ENCODE assay signal across 8 cellular contexts in genomic region chr22:36757608-36758220, GRCh38. TPM values are rescaled to one million over a fixed set of nuclear protein-coding genes. Genes with fewer than 3 reads are reported as not detected.
DNase-seq lines count a peak whose midpoint lies in the region; ATAC-seq and TF ChIP-seq lines count a peak whose summit lies in the region.

No MANE protein-coding gene starts in this region.

- H3K23ac ChIP-seq in trophoblast cell (ENCODE audit: low read length): no peak overlapping the region

- no peak overlapping the region for H3K27ac ChIP-seq in CD4-positive, alpha-beta memory T cell (ENCODE audit: low read depth, low read length)
- H3K27ac ChIP-seq in HL-60 (replicated peaks): no peak overlapping the region
- no peak overlapping the region for H3K27ac ChIP-seq in gastroesophageal sphincter
- H3K27ac ChIP-seq in trophoblast cell (ENCODE audit: low read depth, low read length): no peak overlapping the region
- H3K27ac ChIP-seq in transverse colon: no peak overlapping the region

- no peak overlapping the region for H3K14ac ChIP-seq in trophoblast cell (ENCODE audit: low read length)

- TF ChIP-seq CTCF in HL-60 (IDR thresholded peaks at IDR 0.05; ENCODE audit: insufficient read depth, low read length): peak; percentile 84
- peak in 3 of 4 experiments; percentile 67 to 86 (median 77) for TF ChIP-seq CTCF in gastroesophageal sphincter (IDR thresholded peaks at IDR 0.05)
- TF ChIP-seq CTCF in transverse colon (IDR thresholded peaks at IDR 0.05): peak; percentile 71 to 83 (median 79)

- no peak overlapping the region for H2BK12ac ChIP-seq in trophoblast cell (ENCODE audit: low read length)

- peaks cover 2 to 13% (median 5%) of the 10 kb centered on the region in 4 donors for H3K4me1 Mint-ChIP-seq in CD4-positive, alpha-beta memory T cell
- no peaks in the 10 kb centered on the region for H3K4me1 Mint-ChIP-seq in activated T-helper 2 cell treated with anti-CD3 and anti-CD28 coated beads, Interferon-gamma antibody, Interleukin-2, Interleukin-4, amounts not matched to agents 10 μg/mL and 5 μg/mL and 100 μg/mL, durations not matched to agents 14 hours and 24 hours and 36 hours (ENCODE audit: low read depth)

- no peak overlapping the region for H3K4me2 ChIP-seq in trophoblast cell (ENCODE audit: low read length)

- H3K18ac ChIP-seq in trophoblast cell (ENCODE audit: low read length): no peak overlapping the region

- POLR2A ChIA-PET in CD4-positive, alpha-beta memory T cell (lab: Charles Lee; ENCODE audit: partially characterized antibody): interaction anchor here (0.9 to 1.2 kb wide), 3 partner anchors 18 to 220 kb away, joined by 3 to 5 read pairs (median 4); partner anchors contain the start of gene IFT27

- H2BK5ac ChIP-seq in trophoblast cell (ENCODE audit: low read depth, low read length, poor library complexity): no peak overlapping the region

- H3K36me3 Mint-ChIP-seq in CD4-positive, alpha-beta memory T cell: peaks cover 0 to 2% of the 10 kb centered on the region in 2 donors
- no peaks in the 10 kb centered on the region for H3K36me3 Mint-ChIP-seq in activated T-helper 2 cell treated with anti-CD3 and anti-CD28 coated beads, Interferon-gamma antibody, Interleukin-2, Interleukin-4, amounts not matched to agents 10 μg/mL and 5 μg/mL and 100 μg/mL, durations not matched to agents 14 hours and 24 hours and 36 hours (ENCODE audit: low read depth)

- in situ Hi-C loops in transverse colon (cut with MboI; ENCODE audit: low pct_ligation_motif_present in 1 of 4, low pct_unique_long_range_greater_than_20kb in 1 of 4, low sequenced_read_pairs in 3 of 4): loop anchor here in 1 of 4 donors (25.0 kb wide), 1 partner anchor 220 kb away; the partner anchor contains the start of gene EIF3D

- peaks cover 4% of the 10 kb centered on the region for H3K27me3 ChIP-seq in CD4-positive, alpha-beta memory T cell (ENCODE audit: insufficient read depth, low read length)
- H3K27me3 ChIP-seq in HL-60 (ENCODE audit: insufficient read depth, poor library complexity, severe bottlenecking): no peaks in the 10 kb centered on the region
- H3K27me3 ChIP-seq in gastroesophageal sphincter: peaks cover 39% of the 10 kb centered on the region
- H3K27me3 ChIP-seq in trophoblast cell (ENCODE audit: insufficient read depth, low read length): no peaks in the 10 kb centered on the region
- H3K27me3 ChIP-seq in transverse colon: peaks cover 22% of the 10 kb centered on the region

- peak; percentile 56 to 71 (median 64) for DNase-seq in CD4-positive, alpha-beta memory T cell
- DNase-seq in HL-60 (ENCODE audit: low read depth in 1 of 2, low spot score in 1 of 2) (peak; percentile 57 to 80), RPMI8226 (peak; percentile 84), trophoblast cell (peak; percentile 75 to 88), transverse colon (peak; percentile 85)
- DNase-seq in activated T-helper 2 cell treated with anti-CD3 and anti-CD28 coated beads, Interferon-gamma antibody, Interleukin-2, Interleukin-4, amounts not matched to agents 10 μg/mL and 5 μg/mL and 100 μg/mL, durations not matched to agents 14 hours and 24 hours and 36 hours (ENCODE audit: low spot score): peak; percentile 62

- no peaks in the 10 kb centered on the region for H3K36me3 ChIP-seq in CD4-positive, alpha-beta memory T cell (ENCODE audit: insufficient read depth, low read length)
- no peaks in the 10 kb centered on the region for H3K36me3 ChIP-seq in gastroesophageal sphincter
- peaks cover 4 to 5% of the 10 kb centered on the region in 2 experiments for H3K36me3 ChIP-seq in trophoblast cell (ENCODE audit: control insufficient read depth in 1 of 2, insufficient read depth in 2 of 2, low read length in 2 of 2)
- no peaks in the 10 kb centered on the region for H3K36me3 ChIP-seq in transverse colon

- no peak overlapping the region for H3K4me3 Mint-ChIP-seq in CD4-positive, alpha-beta memory T cell
- H3K4me3 Mint-ChIP-seq in activated T-helper 2 cell treated with anti-CD3 and anti-CD28 coated beads, Interferon-gamma antibody, Interleukin-2, Interleukin-4, amounts not matched to agents 10 μg/mL and 5 μg/mL and 100 μg/mL, durations not matched to agents 14 hours and 24 hours and 36 hours (ENCODE audit: low read depth): no peak overlapping the region

- no peak overlapping the region for H4K91ac ChIP-seq in trophoblast cell (ENCODE audit: low read depth, low read length)

- no peak overlapping the region for H2BK120ac ChIP-seq in trophoblast cell (ENCODE audit: insufficient read depth, low read length, poor library complexity)

- H3K4ac ChIP-seq in trophoblast cell (ENCODE audit: low read depth, low read length): no peak overlapping the region

- H3K9ac ChIP-seq in trophoblast cell (ENCODE audit: low read length): no peak overlapping the region

- ATAC-seq in gastroesophageal sphincter (peak; percentile 81), GM21367 (IDR thresholded peaks at IDR 0.05; ENCODE audit: unreplicated experiment) (no peak)

- H3K4me3 ChIP-seq in CD4-positive, alpha-beta memory T cell (ENCODE audit: low read length in 2 of 2): no peak overlapping the region
- H3K4me3 ChIP-seq in HL-60 (replicated peaks; ENCODE audit: insufficient read depth, low read length) (no peak overlapping the region), gastroesophageal sphincter (no peak overlapping the region), trophoblast cell (ENCODE audit: low read depth, low read length) (no peak overlapping the region), transverse colon (no peak overlapping the region)

- H2AFZ ChIP-seq in trophoblast cell (ENCODE audit: insufficient read depth, low read length, poor library complexity): no peak overlapping the region

- no peak overlapping the region for H3K27ac Mint-ChIP-seq in CD4-positive, alpha-beta memory T cell
- H3K27ac Mint-ChIP-seq in activated T-helper 2 cell treated with anti-CD3 and anti-CD28 coated beads, Interferon-gamma antibody, Interleukin-2, Interleukin-4, amounts not matched to agents 10 μg/mL and 5 μg/mL and 100 μg/mL, durations not matched to agents 14 hours and 24 hours and 36 hours: no peak overlapping the region

- intact Hi-C loops in CD4-positive, alpha-beta memory T cell (cut with micrococcal nuclease): loop anchor here (1.0 kb wide), 2 partner anchors 99 to 221 kb away; no protein-coding TSS in a partner anchor
- intact Hi-C loops in activated T-helper 2 cell treated with anti-CD3 and anti-CD28 coated beads, Interferon-gamma antibody, Interleukin-2, Interleukin-4, amounts not matched to agents 10 μg/mL and 5 μg/mL and 100 μg/mL, durations not matched to agents 14 hours and 24 hours and 36 hours (cut with micrococcal nuclease): no loop called here
- intact Hi-C loops in transverse colon (cut with DNase I; ENCODE audit: low total_unique reads): no loop called here

- CTCF ChIA-PET in CD4-positive, alpha-beta memory T cell (lab: Charles Lee; ENCODE audit: partially characterized antibody): interaction anchor here (0.6 to 6.8 kb wide), 22 partner anchors 8 to 319 kb away, joined by 3 to 52 read pairs (median 4); partner anchors contain the start of gene IFT27

- H4K12ac ChIP-seq in trophoblast cell (ENCODE audit: low read depth, low read length): no peak overlapping the region

- H2AK5ac ChIP-seq in trophoblast cell (ENCODE audit: low read length): no peak overlapping the region

- no peak overlapping the region for H4K8ac ChIP-seq in trophoblast cell (ENCODE audit: low read depth, low read length)

- peaks cover 6 to 8% of the 10 kb centered on the region in 2 donors for H3K27me3 Mint-ChIP-seq in CD4-positive, alpha-beta memory T cell
- peaks cover 2% of the 10 kb centered on the region for H3K27me3 Mint-ChIP-seq in activated T-helper 2 cell treated with anti-CD3 and anti-CD28 coated beads, Interferon-gamma antibody, Interleukin-2, Interleukin-4, amounts not matched to agents 10 μg/mL and 5 μg/mL and 100 μg/mL, durations not matched to agents 14 hours and 24 hours and 36 hours (ENCODE audit: low read depth)

- no peaks in the 10 kb centered on the region for H3K79me2 ChIP-seq in trophoblast cell (ENCODE audit: control insufficient read depth, insufficient read depth, low read length, poor library complexity)

- WGBS in gastroesophageal sphincter (ENCODE audit: low coverage in 1 of 2), 2 donors: 79% methylated on average over 2 of the region's 19 CpGs; no CpG with 5 or more reads in 1 of the 2 donors
- no CpG with 5 or more reads among the region's 19 CpGs for WGBS in trophoblast cell (ENCODE audit: extremely low coverage, insufficient coverage, insufficient read length)
- WGBS in transverse colon (ENCODE audit: low coverage in 1 of 2), 2 donors: 50 to 80% methylated on average over 1 to 18 of the region's 19 CpGs

- no peaks in the 10 kb centered on the region for H3K9me3 ChIP-seq in CD4-positive, alpha-beta memory T cell (ENCODE audit: control insufficient read depth in 1 of 2, low read length in 2 of 2)
- H3K9me3 ChIP-seq in gastroesophageal sphincter: no peaks in the 10 kb centered on the region
- peaks cover 3% of the 10 kb centered on the region for H3K9me3 ChIP-seq in trophoblast cell (ENCODE audit: insufficient read depth, low read depth, low read length)
- no peaks in the 10 kb centered on the region for H3K9me3 ChIP-seq in transverse colon

- peaks cover 5% of the 10 kb centered on the region for H3K4me1 ChIP-seq in CD4-positive, alpha-beta memory T cell (ENCODE audit: insufficient read depth, low read length)
- H3K4me1 ChIP-seq in gastroesophageal sphincter: peaks cover 0 to 29% (median 0%) of the 10 kb centered on the region in 3 donors
- no peaks in the 10 kb centered on the region for H3K4me1 ChIP-seq in trophoblast cell (ENCODE audit: control insufficient read depth in 1 of 2, insufficient read depth in 2 of 2, low read length in 2 of 2)
- peaks cover 0 to 4% (median 1%) of the 10 kb centered on the region in 4 donors for H3K4me1 ChIP-seq in transverse colon

- no peaks in the 10 kb centered on the region for H3K9me3 Mint-ChIP-seq in CD4-positive, alpha-beta memory T cell
- H3K9me3 Mint-ChIP-seq in activated T-helper 2 cell treated with anti-CD3 and anti-CD28 coated beads, Interferon-gamma antibody, Interleukin-2, Interleukin-4, amounts not matched to agents 10 μg/mL and 5 μg/mL and 100 μg/mL, durations not matched to agents 14 hours and 24 hours and 36 hours: no peaks in the 10 kb centered on the region

- no peaks in the 10 kb centered on the region for H3K79me1 ChIP-seq in trophoblast cell (ENCODE audit: low read length)

- TF ChIP-seq POLR2A in gastroesophageal sphincter (IDR thresholded peaks at IDR 0.05) (no peak), transverse colon (IDR thresholded peaks at IDR 0.05) (no peak)

- TF ChIP-seq EP300 in gastroesophageal sphincter (IDR thresholded peaks at IDR 0.05): no peak
- TF ChIP-seq EP300 in transverse colon (IDR thresholded peaks at IDR 0.05; ENCODE audit: low read depth): no peak

RNA-seq across cellular contexts. Expression of gene IFT27, which starts 18.2 kb away (rescaled TPM):
- total RNA-seq in CD4-positive, alpha-beta memory T cell: 10 to 100 TPM; 38.2 to 42.6 TPM
- 10 to 100 TPM in 1 of 2 donors, 1 to 10 TPM in 1; 9.8 to 11.1 TPM for polyA plus RNA-seq in CD4-positive, alpha-beta memory T cell
- total RNA-seq in activated T-helper 2 cell treated with anti-CD3 and anti-CD28 coated beads, Interferon-gamma antibody, Interleukin-2, Interleukin-4, amounts not matched to agents 10 μg/mL and 5 μg/mL and 100 μg/mL, durations not matched to agents 14 hours and 24 hours and 36 hours: 30.0 and 34.7 TPM in 2 replicates
- total RNA-seq in gastroesophageal sphincter (10 to 100 TPM; 16.3 to 27.6 (median 18.4) TPM), transverse colon (10 to 100 TPM in 2 of 4 donors, 1 to 10 TPM in 2; 5.8 to 22.7 (median 12.9) TPM)
- 23.9 and 24.7 TPM in 2 replicates for polyA plus RNA-seq in trophoblast cell (2013)

RNA-seq across cellular contexts. Expression of gene CACNG2, which starts 54.2 kb away (rescaled TPM):
- total RNA-seq in CD4-positive, alpha-beta memory T cell: not detected
- polyA plus RNA-seq in CD4-positive, alpha-beta memory T cell: not detected
- not detected in 2 replicates for total RNA-seq in activated T-helper 2 cell treated with anti-CD3 and anti-CD28 coated beads, Interferon-gamma antibody, Interleukin-2, Interleukin-4, amounts not matched to agents 10 μg/mL and 5 μg/mL and 100 μg/mL, durations not matched to agents 14 hours and 24 hours and 36 hours
- not detected for total RNA-seq in gastroesophageal sphincter
- polyA plus RNA-seq in trophoblast cell (2013): not detected in 2 replicates
- not detected for total RNA-seq in transverse colon

RNA-seq across cellular contexts. Expression of gene PVALB, which starts 59.1 kb away (rescaled TPM):
- total RNA-seq in CD4-positive, alpha-beta memory T cell: not detected
- polyA plus RNA-seq in CD4-positive, alpha-beta memory T cell: not detected
- total RNA-seq in activated T-helper 2 cell treated with anti-CD3 and anti-CD28 coated beads, Interferon-gamma antibody, Interleukin-2, Interleukin-4, amounts not matched to agents 10 μg/mL and 5 μg/mL and 100 μg/mL, durations not matched to agents 14 hours and 24 hours and 36 hours: not detected in 2 replicates
- total RNA-seq in gastroesophageal sphincter (not detected), transverse colon (1 to 10 TPM in 1 of 4 donors, not detected in 3; 2.7 TPM)
- polyA plus RNA-seq in trophoblast cell (2013): 0.11 and 0.40 TPM in 2 replicates
